8 cellular contexts compared by ENCODE assay signal in the genomic region with DNA sequence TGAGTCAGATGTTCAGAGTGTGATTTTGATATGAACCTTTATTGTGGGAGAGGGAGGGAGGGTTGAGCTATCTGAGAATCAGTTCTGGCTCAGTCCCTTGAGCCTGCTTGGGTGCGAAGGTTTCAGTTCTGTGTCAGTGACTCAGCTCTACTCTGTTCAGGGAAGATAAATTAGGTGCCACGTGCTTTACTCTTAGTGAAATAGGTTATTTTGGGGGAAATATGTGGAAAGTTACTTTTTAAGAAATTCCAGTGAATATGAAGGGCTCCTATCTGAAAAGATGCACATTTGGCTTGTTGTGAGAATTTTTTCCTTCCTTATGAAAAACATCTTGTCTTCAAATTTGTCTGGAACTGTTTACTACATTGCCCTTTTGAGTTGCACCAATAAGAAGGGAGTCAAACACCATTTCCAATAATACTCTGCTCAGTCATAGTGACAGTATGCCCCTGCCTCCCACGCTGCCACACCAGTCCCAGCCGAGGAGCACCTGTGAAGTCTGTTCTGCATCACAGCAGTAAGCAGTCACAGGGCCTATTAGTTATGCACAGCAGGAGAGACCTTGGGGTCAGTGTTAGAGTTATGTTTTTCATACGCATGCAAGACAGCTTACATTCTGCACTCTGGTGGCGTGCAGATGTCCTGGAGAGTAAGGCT. TPM values are rescaled to one million over a fixed set of nuclear protein-coding genes. Genes with fewer than 3 reads are reported as not detected.
A peak's percentile ranks its signal among the peaks of the same experiment; 100 is the strongest.
DNase-seq lines count a peak whose midpoint lies in the region; ATAC-seq and TF ChIP-seq lines count a peak whose summit lies in the region.

No MANE protein-coding gene starts in this region.

- peaks cover 2% of the 10 kb centered on the region for H3K36me3 Mint-ChIP-seq in dendritic cell treated with granulocyte-macrophage colony-stimulating factor and Interleukin-4, amounts not matched to agents 40 ng/mL and 50 ng/mL, for 4 days (ENCODE audit: low read depth)
- no peaks in the 10 kb centered on the region for H3K36me3 Mint-ChIP-seq in HFFc6 (ENCODE audit: low read depth)

- H3K27ac Mint-ChIP-seq in dendritic cell treated with granulocyte-macrophage colony-stimulating factor and Interleukin-4, amounts not matched to agents 40 ng/mL and 50 ng/mL, for 4 days: peak overlapping the region; percentile 54
- no peak overlapping the region; the same call in 1 of the 2 replicates for H3K27ac Mint-ChIP-seq in HFFc6

- intact Hi-C loops in dendritic cell treated with granulocyte-macrophage colony-stimulating factor and Interleukin-4, amounts not matched to agents 40 ng/mL and 50 ng/mL, for 4 days (cut with micrococcal nuclease): no loop called here

- H3K4me3 Mint-ChIP-seq in dendritic cell treated with granulocyte-macrophage colony-stimulating factor and Interleukin-4, amounts not matched to agents 40 ng/mL and 50 ng/mL, for 4 days: no peak overlapping the region
- H3K4me3 Mint-ChIP-seq in HFFc6: no peak overlapping the region

- TF ChIP-seq CTCF in HFFc6 (IDR thresholded peaks at IDR 0.05): no peak

- H3K4me1 Mint-ChIP-seq in dendritic cell treated with granulocyte-macrophage colony-stimulating factor and Interleukin-4, amounts not matched to agents 40 ng/mL and 50 ng/mL, for 4 days (ENCODE audit: low read depth): peaks cover 32% of the 10 kb centered on the region
- H3K4me1 Mint-ChIP-seq in HFFc6 (ENCODE audit: low read depth): peaks cover 11% of the 10 kb centered on the region

- H3K9me3 Mint-ChIP-seq in dendritic cell treated with granulocyte-macrophage colony-stimulating factor and Interleukin-4, amounts not matched to agents 40 ng/mL and 50 ng/mL, for 4 days: no peaks in the 10 kb centered on the region
- no peaks in the 10 kb centered on the region for H3K9me3 Mint-ChIP-seq in HFFc6

- no peaks in the 10 kb centered on the region for H3K27me3 Mint-ChIP-seq in dendritic cell treated with granulocyte-macrophage colony-stimulating factor and Interleukin-4, amounts not matched to agents 40 ng/mL and 50 ng/mL, for 4 days
- peaks cover 1% of the 10 kb centered on the region; the same call in 1 of the 2 replicates for H3K27me3 Mint-ChIP-seq in HFFc6 (ENCODE audit: insufficient read depth)

- DNase-seq in LHCN-M2 (ENCODE audit: low read depth): peak; percentile 63
- DNase-seq in stimulated activated CD8-positive, alpha-beta memory T cell treated with anti-CD3 and anti-CD28 coated beads, Interleukin-12 subunit alpha, Interleukin-12 subunit beta, amount 100 ng/mL, for 24 hours (ENCODE audit: extremely low read depth): peak; percentile 17
- no peak for DNase-seq in NCI-H128 (lab: John Stamatoyannopoulos, UW; ENCODE audit: unreplicated experiment)
- no peak for DNase-seq in HFFc6
- no peak for DNase-seq in left lobe of liver (ENCODE audit: low spot score)

- ATAC-seq in GM18508 (IDR thresholded peaks at IDR 0.05; ENCODE audit: insufficient read depth, unreplicated experiment) (peak; percentile 96), GM21723 (IDR thresholded peaks at IDR 0.05; ENCODE audit: unreplicated experiment) (peak; percentile 97), left lobe of liver (no peak)

RNA-seq across cellular contexts. Expression of a gene that starts 32.8 kb away (rescaled TPM):
- total RNA-seq in LHCN-M2 (2014; rRNA removed) (0.26 and 0.86 TPM in 2 replicates), left lobe of liver (0.35 TPM)
- polyA plus RNA-seq in LHCN-M2 (2012): 0.11 TPM
- under 1 TPM; 0.05 to 0.41 (median 0.23) TPM for total RNA-seq in HFFc6 (2021; fragmentation: NEBNext Ultra II Directional; extraction: Animal tissue kit (Norgen Biotek cat#: 25700))

Comparison
In these comparisons a context has a peak if more than half of its experiments do, and no peak if none do; other contexts are left out.
1. DNase-seq: peak in LHCN-M2 (single experiment) and stimulated activated CD8-positive, alpha-beta memory T cell treated with anti-CD3 and anti-CD28 coated beads, Interleukin-12 subunit alpha, Interleukin-12 subunit beta, amount 100 ng/mL, for 24 hours (single experiment); none in NCI-H128 (single experiment), HFFc6 (single experiment) and left lobe of liver (single experiment).